Comparison of ENCODE assay signal across 11 cellular contexts in genomic region chr16:70391881-70392481, GRCh38. TPM values are rescaled to one million over a fixed set of nuclear protein-coding genes. Genes with fewer than 3 reads are reported as not detected.
A peak's percentile ranks its signal among the peaks of the same experiment; 100 is the strongest.
DNase-seq lines count a peak whose midpoint lies in the region; ATAC-seq, FAIRE-seq and TF ChIP-seq lines count a peak whose summit lies in the region.
"Had no signal": no experiment of that assay in that cellular context is flagged by ENCODE, and none has a peak within 500 bp of the region (broad histone marks: within the 10 kb centered on the region; RNA-seq: fewer than 3 reads in every experiment).

No MANE protein-coding gene starts in this region.

- H3K27ac Mint-ChIP-seq in T-helper 17 cell: peak overlapping the region; percentile 8
- H3K27ac Mint-ChIP-seq in WTC11: no peak overlapping the region
- H3K27ac Mint-ChIP-seq in activated CD8-positive, alpha-beta memory T cell treated with anti-CD3 and anti-CD28 coated beads, Interleukin-2, amount 10 ng/mL, durations not matched to agents 7 days and 5 days: no peak overlapping the region

- TF ChIP-seq POLR2A in H54 (IDR thresholded peaks at IDR 0.05; ENCODE audit: low read depth, low read length): no peak

- ATAC-seq in T-helper 17 cell (no peak), WTC11 (no peak)
- no peak for ATAC-seq in activated CD8-positive, alpha-beta memory T cell treated with anti-CD3 and anti-CD28 coated beads, Interleukin-2, amount 10 ng/mL, durations not matched to agents 7 days and 5 days

- no peak for TF ChIP-seq CTCF in WTC11 (IDR thresholded peaks at IDR 0.05)

- H3K4me3 Mint-ChIP-seq in T-helper 17 cell (no peak overlapping the region), WTC11 (no peak overlapping the region)
- H3K4me3 Mint-ChIP-seq in activated CD8-positive, alpha-beta memory T cell treated with anti-CD3 and anti-CD28 coated beads, Interleukin-2, amount 10 ng/mL, durations not matched to agents 7 days and 5 days: no peak overlapping the region

- POLR2A ChIA-PET in WTC11 (lab: Charles Lee): interaction anchor here (0.5 to 1.3 kb wide), 2 partner anchors 47 to 187 kb away, joined by 3 read pairs; partner anchors contain the start of gene ST3GAL2

- FAIRE-seq in H54 (lab: Jason Lieb, UNC): peak; percentile 53
- FAIRE-seq: endothelial cell of umbilical vein had no signal

- CTCF ChIA-PET in WTC11 (lab: Charles Lee): interaction anchor here (1.2 to 2.1 kb wide), 3 partner anchors 11 to 81 kb away, joined by 3 to 8 read pairs (median 6); no protein-coding TSS in a partner anchor
- CTCF ChIA-PET in activated CD8-positive, alpha-beta memory T cell treated with anti-CD3 and anti-CD28 coated beads, Interleukin-2, amount 10 ng/mL, durations not matched to agents 7 days and 5 days (lab: Charles Lee): interaction anchor here (0.6 to 4.3 kb wide), 4 partner anchors 7 to 134 kb away, joined by 3 to 19 read pairs (median 4); no protein-coding TSS in a partner anchor

- no peaks in the 10 kb centered on the region for H3K9me3 Mint-ChIP-seq in WTC11
- no peaks in the 10 kb centered on the region for H3K9me3 Mint-ChIP-seq in activated CD8-positive, alpha-beta memory T cell treated with anti-CD3 and anti-CD28 coated beads, Interleukin-2, amount 10 ng/mL, durations not matched to agents 7 days and 5 days (ENCODE audit: low read depth)

- DNase-seq in H54 (ENCODE audit: insufficient read length, low spot score) (peak; percentile 63), T-helper 17 cell (no peak), fibroblast of the conjunctiva (ENCODE audit: low read depth) (peak; percentile 42), stromal cell of bone marrow (ENCODE audit: low read depth) (peak; percentile 53), SK-N-DZ (ENCODE audit: low spot score) (no peak), WTC11 (ENCODE audit: low spot score) (no peak), NCI-H146 (lab: John Stamatoyannopoulos, UW) (no peak)
- DNase-seq in activated CD8-positive, alpha-beta memory T cell treated with anti-CD3 and anti-CD28 coated beads, Interleukin-2, amount 10 ng/mL, durations not matched to agents 7 days and 5 days: no peak
- DNase-seq: MM.1S; stimulated activated CD4-positive, alpha-beta T cell treated with anti-CD3 and anti-CD28 coated beads, Interleukin-15, amount 100 ng/mL, for 24 hours had no signal

- H3K4me1 Mint-ChIP-seq in T-helper 17 cell: peaks cover 2% of the 10 kb centered on the region
- no peaks in the 10 kb centered on the region for H3K4me1 Mint-ChIP-seq in WTC11
- peaks cover 15% of the 10 kb centered on the region for H3K4me1 Mint-ChIP-seq in activated CD8-positive, alpha-beta memory T cell treated with anti-CD3 and anti-CD28 coated beads, Interleukin-2, amount 10 ng/mL, durations not matched to agents 7 days and 5 days

- H3K36me3 Mint-ChIP-seq in T-helper 17 cell (ENCODE audit: low read depth) (peaks cover 2% of the 10 kb centered on the region), WTC11 (peaks cover 21% of the 10 kb centered on the region)
- peaks cover 6% of the 10 kb centered on the region for H3K36me3 Mint-ChIP-seq in activated CD8-positive, alpha-beta memory T cell treated with anti-CD3 and anti-CD28 coated beads, Interleukin-2, amount 10 ng/mL, durations not matched to agents 7 days and 5 days

- H3K27me3 Mint-ChIP-seq in T-helper 17 cell: no peaks in the 10 kb centered on the region
- no peaks in the 10 kb centered on the region for H3K27me3 Mint-ChIP-seq in WTC11 (ENCODE audit: low read depth)
- no peaks in the 10 kb centered on the region for H3K27me3 Mint-ChIP-seq in activated CD8-positive, alpha-beta memory T cell treated with anti-CD3 and anti-CD28 coated beads, Interleukin-2, amount 10 ng/mL, durations not matched to agents 7 days and 5 days

- no peaks in the 10 kb centered on the region for H3K9me3 ChIP-seq in T-helper 17 cell (ENCODE audit: control insufficient read depth, low read length, poor library complexity, severe bottlenecking)

TF ChIP-seq in WTC11, 78 proteins besides CTCF, POLR2A, EP300 and RAD21:
- TF ChIP-seq FOXP1 (CRISPR knock-in tag; IDR thresholded peaks at IDR 0.05; ENCODE audit: borderline replicate concordance): no peak
- TF ChIP-seq, protein P1, sequence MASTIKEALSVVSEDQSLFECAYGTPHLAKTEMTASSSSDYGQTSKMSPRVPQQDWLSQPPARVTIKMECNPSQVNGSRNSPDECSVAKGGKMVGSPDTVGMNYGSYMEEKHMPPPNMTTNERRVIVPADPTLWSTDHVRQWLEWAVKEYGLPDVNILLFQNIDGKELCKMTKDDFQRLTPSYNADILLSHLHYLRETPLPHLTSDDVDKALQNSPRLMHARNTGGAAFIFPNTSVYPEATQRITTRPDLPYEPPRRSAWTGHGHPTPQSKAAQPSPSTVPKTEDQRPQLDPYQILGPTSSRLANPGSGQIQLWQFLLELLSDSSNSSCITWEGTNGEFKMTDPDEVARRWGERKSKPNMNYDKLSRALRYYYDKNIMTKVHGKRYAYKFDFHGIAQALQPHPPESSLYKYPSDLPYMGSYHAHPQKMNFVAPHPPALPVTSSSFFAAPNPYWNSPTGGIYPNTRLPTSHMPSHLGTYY (CRISPR knock-in tag; IDR thresholded peaks at IDR 0.05): no peak

RNA-seq across cellular contexts. Expression of gene DDX19A, which starts 45.3 kb away (rescaled TPM):
- total RNA-seq in T-helper 17 cell (10 to 100 TPM; 49.3 to 51.8 TPM), WTC11 (2021) (42.0 to 47.0 TPM (median 43.7 TPM) in 3 replicates)
- polyA plus RNA-seq in SK-N-DZ (2014; cell fraction: cytosol; rRNA removed): 59.8 and 63.9 TPM in 2 replicates
- polyA plus RNA-seq in SK-N-DZ (2014; cell fraction: nucleus; rRNA removed): 30.8 and 37.6 TPM in 2 replicates
- 10 to 100 TPM; 33.9 to 46.0 TPM for total RNA-seq in activated CD8-positive, alpha-beta memory T cell treated with anti-CD3 and anti-CD28 coated beads, Interleukin-2, amount 10 ng/mL, durations not matched to agents 7 days and 5 days

RNA-seq across cellular contexts. Expression of gene ST3GAL2, which starts 46.9 kb away (rescaled TPM):
- 10 to 100 TPM; 11.8 to 14.4 TPM for total RNA-seq in T-helper 17 cell
- 31.8 and 44.0 TPM in 2 replicates for polyA plus RNA-seq in SK-N-DZ (2014; cell fraction: cytosol; rRNA removed)
- polyA plus RNA-seq in SK-N-DZ (2014; cell fraction: nucleus; rRNA removed): 12.1 and 15.1 TPM in 2 replicates
- total RNA-seq in WTC11 (2021): 46.0 to 49.4 TPM (median 46.2 TPM) in 3 replicates
- total RNA-seq in activated CD8-positive, alpha-beta memory T cell treated with anti-CD3 and anti-CD28 coated beads, Interleukin-2, amount 10 ng/mL, durations not matched to agents 7 days and 5 days: 10 to 100 TPM; 23.6 to 34.2 TPM

Comparison
In these comparisons a context has a peak if more than half of its experiments do, and no peak if none do; other contexts are left out.
1. DNase-seq: peak in H54 (single experiment), fibroblast of the conjunctiva (single experiment) and stromal cell of bone marrow (single experiment); none in T-helper 17 cell (0 of 3), SK-N-DZ (single experiment), WTC11 (single experiment), activated CD8-positive, alpha-beta memory T cell treated with anti-CD3 and anti-CD28 coated beads, Interleukin-2, amount 10 ng/mL, durations not matched to agents 7 days and 5 days (single experiment) and NCI-H146 (single experiment).